ENCODE assay signal across 8 cellular contexts in the genomic region with DNA sequence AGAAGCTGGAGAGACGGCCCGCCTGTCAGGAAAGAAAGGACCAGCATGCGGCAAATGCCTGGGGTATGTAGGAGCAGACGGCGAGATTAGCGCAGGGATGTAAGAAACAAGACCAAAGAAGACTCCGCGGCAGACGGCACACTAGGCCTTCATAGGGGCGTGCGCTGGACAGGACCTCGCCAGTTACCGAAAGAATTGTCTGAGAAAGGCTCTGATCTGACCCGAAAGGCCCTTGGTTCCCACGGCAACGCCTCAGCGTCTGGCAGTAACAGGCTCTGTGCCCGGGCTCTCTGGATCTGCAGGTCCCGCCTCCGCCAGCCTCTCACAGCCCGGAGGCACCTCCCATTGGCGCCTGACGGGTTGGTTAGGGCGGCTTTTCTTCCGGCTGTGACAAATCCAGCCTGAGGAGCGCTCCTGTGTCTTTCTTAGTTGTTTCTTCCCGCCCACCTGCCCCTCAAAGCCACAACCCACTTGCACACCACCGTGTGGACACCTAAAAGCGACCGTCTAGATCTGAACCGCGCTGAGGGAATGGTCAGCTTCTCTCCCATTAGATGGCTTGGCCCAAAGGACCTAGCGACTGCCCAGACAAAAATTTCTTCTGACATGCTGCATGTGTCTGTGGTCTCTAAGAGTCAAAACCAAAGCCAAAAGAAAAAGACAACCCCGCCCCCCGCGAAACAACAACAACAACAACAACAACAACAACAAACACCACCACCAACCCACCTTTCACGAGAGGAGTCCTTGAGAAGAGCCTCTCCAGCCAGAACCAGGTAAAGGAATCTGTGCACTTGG. TPM values are rescaled to one million over a fixed set of nuclear protein-coding genes. Genes with fewer than 3 reads are reported as not detected.
A peak's percentile ranks its signal among the peaks of the same experiment; 100 is the strongest.
DNase-seq lines count a peak whose midpoint lies in the region; ATAC-seq and TF ChIP-seq lines count a peak whose summit lies in the region.
"Not testable (repeated sequence)": the region's sequence is repeated elsewhere in the genome, so short reads cannot be mapped to it uniquely, and the experiment has no call there.

No MANE protein-coding gene starts in this region.

- H3K9me3 Mint-ChIP-seq in chondrocyte (ENCODE audit: low read depth): peaks cover 15% of the 10 kb centered on the region
- peaks cover 0 to 41% (median 10%) of the 10 kb centered on the region in 9 donors for H3K9me3 Mint-ChIP-seq in naive thymus-derived CD8-positive, alpha-beta T cell

- H3K36me3 ChIP-seq in BE2C; HUES64 (ENCODE audit: insufficient read depth, low read length); Panc1 (ENCODE audit: control insufficient read depth, insufficient read depth, low read length): not testable (repeated sequence)

- H3K27me3 Mint-ChIP-seq in chondrocyte (ENCODE audit: low read depth): not testable (repeated sequence)
- peaks cover 0 to 19% (median 10%) of the 10 kb centered on the region in 5 donors for H3K27me3 Mint-ChIP-seq in naive thymus-derived CD8-positive, alpha-beta T cell

- BruUV-seq in Panc1 (replicated peaks; lab: Mats Ljungman, UMichigan): not testable (repeated sequence)

- H3K36me3 Mint-ChIP-seq in chondrocyte (ENCODE audit: low read depth): not testable (repeated sequence)
- H3K36me3 Mint-ChIP-seq in naive thymus-derived CD8-positive, alpha-beta T cell: peaks cover 0 to 10% (median 10%) of the 10 kb centered on the region in 3 donors

- TF ChIP-seq CTCF in BE2C (IDR thresholded peaks at IDR 0.05; ENCODE audit: low read depth, low read length); Panc1 (IDR thresholded peaks at IDR 0.05); chondrocyte (IDR thresholded peaks at IDR 0.05): not testable (repeated sequence)

- not testable (repeated sequence) for H3K27ac ChIP-seq in HUES64 (ENCODE audit: low read depth, low read length)
- H3K27ac ChIP-seq in Panc1 (ENCODE audit: low read length): peak overlapping the region; percentile 29

- 38% methylated on average over 34 of the region's 37 CpGs for WGBS in HUES64

- peak; percentile 90 for ATAC-seq in Panc1
- ATAC-seq in left cardiac atrium: peak; percentile 79 to 92
- peak; percentile 40 to 57 for ATAC-seq in naive thymus-derived CD8-positive, alpha-beta T cell

- not testable (repeated sequence) for H3K27me3 ChIP-seq in BE2C; HUES64 (ENCODE audit: insufficient read depth, low read length); Panc1 (ENCODE audit: control insufficient read depth, insufficient read depth, low read length)

- POLR2A ChIA-PET in Panc1 (lab: Charles Lee): interaction anchor here (0.6 to 0.7 kb wide), 3 partner anchors 515 to 768 kb away, joined by 4 to 9 read pairs (median 5); no protein-coding TSS in a partner anchor
- POLR2A ChIA-PET in naive thymus-derived CD8-positive, alpha-beta T cell (lab: Charles Lee): interaction anchor here (0.7 to 1.0 kb wide), 2 partner anchors 22 to 553 kb away, joined by 3 to 4 read pairs; a partner anchor contains a TSS

- peak overlapping the region; percentile 74 for H3K4me3 Mint-ChIP-seq in chondrocyte (ENCODE audit: unreplicated experiment)
- peak overlapping the region; percentile 39 to 90 (median 85) for H3K4me3 Mint-ChIP-seq in naive thymus-derived CD8-positive, alpha-beta T cell

- CTCF ChIA-PET in Panc1 (lab: Charles Lee): interaction anchor here (0.7 kb wide), 1 partner anchor 342 kb away, joined by 4 read pairs; no protein-coding TSS in a partner anchor

- peak overlapping the region; percentile 74 for H3K27ac Mint-ChIP-seq in chondrocyte (ENCODE audit: unreplicated experiment)
- peak overlapping the region; percentile 29 to 94 (median 84) for H3K27ac Mint-ChIP-seq in naive thymus-derived CD8-positive, alpha-beta T cell

- in situ Hi-C loops in Panc1 (cut with HindIII; ENCODE audit: low pct_unique_long_range_greater_than_20kb, low sequenced_read_pairs): not testable (repeated sequence)

- H3K4me1 ChIP-seq in BE2C: not testable (repeated sequence)
- H3K4me1 ChIP-seq in HUES64 (ENCODE audit: insufficient read depth, low read length): peaks cover 17% of the 10 kb centered on the region
- H3K4me1 ChIP-seq in Panc1 (ENCODE audit: control insufficient read depth, insufficient read depth, low read length): peaks cover 17% of the 10 kb centered on the region

- peaks cover 19% of the 10 kb centered on the region for H3K4me1 Mint-ChIP-seq in chondrocyte (ENCODE audit: low read depth)
- H3K4me1 Mint-ChIP-seq in naive thymus-derived CD8-positive, alpha-beta T cell: peaks cover 10 to 21% (median 17%) of the 10 kb centered on the region in 4 donors

- not testable (repeated sequence) for H3K9me3 ChIP-seq in BE2C; HUES64 (ENCODE audit: insufficient read depth, low read depth, low read length); Panc1 (ENCODE audit: control insufficient read depth, insufficient read depth, low read depth, low read length)

- peak; percentile 56 for DNase-seq in BE2C
- not testable (repeated sequence) for DNase-seq in Panc1 (ENCODE audit: low read depth, low spot score); chondrocyte (ENCODE audit: low spot score)
- peak; percentile 35 for DNase-seq in activated T-cell treated with anti-CD3 and anti-CD28 coated beads for 1 hour (ENCODE audit: low read depth)
- DNase-seq in left cardiac atrium: peak; percentile 70
- DNase-seq in naive thymus-derived CD8-positive, alpha-beta T cell: peak; percentile 21 to 78 (median 49)
- DNase-seq in stimulated activated CD4-positive, alpha-beta T cell treated with anti-CD3 and anti-CD28 coated beads, Interleukin-2, amount 100 ng/mL, for 4 hours (ENCODE audit: low read depth): peak; percentile 48

- intact Hi-C loops in Panc1 (cut with micrococcal nuclease; ENCODE audit: unreplicated experiment); left cardiac atrium (cut with DNase I): not testable (repeated sequence)

- H3K4me3 ChIP-seq in BE2C (ENCODE audit: low read depth, low read length) (peak overlapping the region; percentile 41), HUES64 (ENCODE audit: low read length) (peak overlapping the region; percentile 45), Panc1 (ENCODE audit: low read depth in 2 of 2, low read length in 2 of 2) (peak overlapping the region; percentile 39 to 71)

- H3K9ac ChIP-seq in HUES64 (ENCODE audit: low read depth, low read length): not testable (repeated sequence)

RNA-seq across cellular contexts. Expression of a gene that starts 58.2 kb away (rescaled TPM):
- polyA plus RNA-seq in BE2C (2012; ENCODE audit: insufficient read depth, insufficient read length, low read depth): 1.5 TPM
- 2.5 TPM for polyA plus RNA-seq in HUES64 (2013, experiment 1 of 2)
- 2.0 TPM for polyA plus RNA-seq in HUES64 (2013, experiment 2 of 2)
- 8.9 TPM for total RNA-seq in Panc1 (2021; ENCODE audit: unreplicated experiment)
- polyA plus RNA-seq in Panc1 (2012; ENCODE audit: insufficient read length): 3.5 TPM
- total RNA-seq in chondrocyte: 5.4 to 7.4 TPM (median 5.8 TPM) in 3 replicates
- total RNA-seq in left cardiac atrium: 1 to 10 TPM; 6.1 to 7.1 TPM
- total RNA-seq in naive thymus-derived CD8-positive, alpha-beta T cell: 10 to 100 TPM; 10.9 to 15.1 TPM
- 10 to 100 TPM in 2 of 3 donors, 1 to 10 TPM in 1; 8.7 to 13.1 (median 10.9) TPM for polyA plus RNA-seq in naive thymus-derived CD8-positive, alpha-beta T cell
